Comparison of ENCODE assay signal across 31 cellular contexts in the genomic region with DNA sequence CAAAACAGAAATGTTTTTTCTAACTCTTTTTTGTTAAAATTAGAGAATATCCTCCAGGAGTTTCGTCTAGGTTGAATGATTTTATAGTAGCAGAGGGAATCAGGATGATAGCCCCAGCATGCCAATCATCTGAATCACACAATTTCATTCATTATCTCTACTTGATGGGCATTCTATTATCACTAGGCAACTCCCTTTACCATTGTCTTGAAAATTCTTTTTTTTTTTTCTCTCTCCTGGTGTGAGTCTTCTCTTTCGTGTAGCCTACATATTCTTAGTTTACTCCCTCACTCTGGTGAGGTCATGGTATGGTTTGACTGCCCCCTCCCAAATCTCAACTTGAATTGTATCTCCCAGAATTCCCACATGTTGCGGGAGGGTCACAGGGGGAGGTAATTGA.
"Had no signal": no experiment of that assay in that cellular context is flagged by ENCODE, and none has a peak within 500 bp of the region (broad histone marks: within the 10 kb centered on the region; RNA-seq: fewer than 3 reads in every experiment).

No MANE protein-coding gene starts in this region.

- H3K4me3 Mint-ChIP-seq: effector memory CD8-positive, alpha-beta T cell; immature natural killer cell; memory B cell; mesothelial cell of epicardium; naive B cell; natural killer cell treated with Interleukin-12 subunit alpha and Interleukin-12 subunit beta and Interleukin-15 and Interleukin-18, amount 100 ng/mL, for 72 hours; neural crest cell; stimulated activated naive CD8-positive, alpha-beta T cell treated with anti-CD3 and anti-CD28 coated beads, Interleukin-15, amount 100 ng/mL, for 72 hours had no signal

- H3K27me3 Mint-ChIP-seq: stimulated activated naive CD8-positive, alpha-beta T cell treated with anti-CD3 and anti-CD28 coated beads, Interleukin-15, amount 100 ng/mL, for 72 hours had no signal

- H3K27ac ChIP-seq: coronary artery, esophagus squamous epithelium, parathyroid adenoma, right atrium auricular region, suprapubic skin, transverse colon, upper lobe of right lung, uterus had no signal

- H3K9me3 Mint-ChIP-seq: effector memory CD8-positive, alpha-beta T cell had no signal

- DNase-seq: effector memory CD8-positive, alpha-beta T cell; erythroblast; esophagus squamous epithelium; foreskin melanocyte; hypothalamus; immature natural killer cell; islet precursor cell; mucosa of descending colon; naive B cell; stimulated activated CD4-positive, alpha-beta T cell treated with anti-CD3 and anti-CD28 coated beads, Interleukin-12 subunit alpha, Interleukin-12 subunit beta, amount 100 ng/mL, for 4 hours; stimulated activated CD4-positive, alpha-beta T cell treated with anti-CD3 and anti-CD28 coated beads, Interleukin-1b, Interleukin-23, amount 100 ng/mL, for 48 hours; stimulated activated CD4-positive, alpha-beta T cell treated with anti-CD3 and anti-CD28 coated beads, Interleukin-4, amount 100 ng/mL, for 1 hour; stimulated activated CD8-positive, alpha-beta memory T cell treated with anti-CD3 and anti-CD28 coated beads, Interleukin-4, amount 100 ng/mL, for 48 hours; stimulated activated naive CD4-positive, alpha-beta T cell; stimulated activated naive CD8-positive, alpha-beta T cell treated with anti-CD3 and anti-CD28 coated beads, Interleukin-15, amount 100 ng/mL, for 72 hours; transverse colon; upper lobe of right lung; uterus had no signal

- H3K4me3 ChIP-seq: coronary artery, esophagus squamous epithelium, lung, mucosa of descending colon, right atrium auricular region, smooth muscle cell, suprapubic skin, transverse colon, upper lobe of right lung, uterus had no signal

- ATAC-seq: effector memory CD8-positive, alpha-beta T cell; left lobe of liver; mucosa of descending colon; natural killer cell treated with Interleukin-12 subunit alpha and Interleukin-12 subunit beta and Interleukin-15 and Interleukin-18, amount 100 ng/mL, for 72 hours; sciatic nerve; stimulated activated naive CD8-positive, alpha-beta T cell treated with anti-CD3 and anti-CD28 coated beads, Interleukin-15, amount 100 ng/mL, for 72 hours; upper lobe of right lung had no signal

- H3K36me3 ChIP-seq: esophagus squamous epithelium, right atrium auricular region, suprapubic skin, transverse colon, upper lobe of right lung, uterus had no signal

- H3K27ac Mint-ChIP-seq: effector memory CD8-positive, alpha-beta T cell; immature natural killer cell; memory B cell; mesothelial cell of epicardium; natural killer cell treated with Interleukin-12 subunit alpha and Interleukin-12 subunit beta and Interleukin-15 and Interleukin-18, amount 100 ng/mL, for 72 hours; progenitor cell of endocrine pancreas; stimulated activated naive CD8-positive, alpha-beta T cell treated with anti-CD3 and anti-CD28 coated beads, Interleukin-15, amount 100 ng/mL, for 72 hours had no signal

- H3K4me1 ChIP-seq: parathyroid adenoma, uterus had no signal

- H3K36me3 Mint-ChIP-seq: immature natural killer cell; memory B cell; mesothelial cell of epicardium; natural killer cell treated with Interleukin-12 subunit alpha and Interleukin-12 subunit beta and Interleukin-15 and Interleukin-18, amount 100 ng/mL, for 72 hours had no signal

- H3K9me3 ChIP-seq: esophagus squamous epithelium, mucosa of descending colon, right atrium auricular region, suprapubic skin, transverse colon, upper lobe of right lung, uterus had no signal

- H3K27me3 ChIP-seq: esophagus squamous epithelium, right atrium auricular region, suprapubic skin, transverse colon, upper lobe of right lung, uterus had no signal
